ENCODE assay signal across 10 cellular contexts in genomic region chr1:40382110-40382464, GRCh38. TPM values are rescaled to one million over a fixed set of nuclear protein-coding genes. Genes with fewer than 3 reads are reported as not detected.
DNase-seq lines count a peak whose midpoint lies in the region; ATAC-seq, FAIRE-seq and TF ChIP-seq lines count a peak whose summit lies in the region.
"Had no signal": no experiment of that assay in that cellular context is flagged by ENCODE, and none has a peak within 500 bp of the region (broad histone marks: within the 10 kb centered on the region; RNA-seq: fewer than 3 reads in every experiment).

No MANE protein-coding gene starts in this region.

- H3K4me3 Mint-ChIP-seq in T-helper 2 cell treated with Interferon-gamma antibody and Interleukin-4, amounts not matched to agents 5 μg/mL and 100 μg/mL, for 36 hours: peak overlapping the region; percentile 84
- H3K4me3 Mint-ChIP-seq in T-helper 17 cell: peak overlapping the region; percentile 89

- no peaks in the 10 kb centered on the region for H3K9me3 Mint-ChIP-seq in T-helper 2 cell treated with Interferon-gamma antibody and Interleukin-4, amounts not matched to agents 5 μg/mL and 100 μg/mL, for 36 hours

- peaks cover 81% of the 10 kb centered on the region for H3K4me1 Mint-ChIP-seq in T-helper 2 cell treated with Interferon-gamma antibody and Interleukin-4, amounts not matched to agents 5 μg/mL and 100 μg/mL, for 36 hours (ENCODE audit: low read depth)
- peaks cover 67% of the 10 kb centered on the region for H3K4me1 Mint-ChIP-seq in T-helper 17 cell

- peak overlapping the region; percentile 98 for H3K27ac Mint-ChIP-seq in T-helper 2 cell treated with Interferon-gamma antibody and Interleukin-4, amounts not matched to agents 5 μg/mL and 100 μg/mL, for 36 hours
- peak overlapping the region; percentile 98 for H3K27ac Mint-ChIP-seq in T-helper 17 cell

- TF ChIP-seq POLR2A in suprapubic skin (IDR thresholded peaks at IDR 0.05): no peak

- H4K20me1 ChIP-seq in keratinocyte (ENCODE audit: control insufficient read depth, extremely low read depth, insufficient read depth, low read length): no peaks in the 10 kb centered on the region

- dilution Hi-C loops in keratinocyte (cut with MboI; ENCODE audit: extremely low pct_ligation_motif_present, low sequenced_read_pairs): no loop called here

- peaks cover 42% of the 10 kb centered on the region for H3K79me2 ChIP-seq in keratinocyte (ENCODE audit: control insufficient read depth, insufficient read depth, low read length)

- H2AFZ ChIP-seq in keratinocyte (ENCODE audit: control insufficient read depth, low read length): no peak overlapping the region
- H2AFZ ChIP-seq: parathyroid adenoma had no signal

- no peak overlapping the region for H3K4me3 ChIP-seq in keratinocyte (ENCODE audit: control insufficient read depth in 2 of 3, extremely low read depth in 1 of 3, insufficient read depth in 2 of 3, low read depth in 1 of 3, low read length in 3 of 3)
- no peak overlapping the region for H3K4me3 ChIP-seq in suprapubic skin
- H3K4me3 ChIP-seq: A549 had no signal

- whole genome bisulfite sequencing in suprapubic skin: 69% methylated on average over 3 of the region's 3 CpGs

- TF ChIP-seq CTCF in keratinocyte (optimal IDR thresholded peaks at IDR 0.05 in 1 of 3, IDR thresholded peaks at IDR 0.05 in 1 of 3, conservative IDR thresholded peaks at IDR 0.05 in 1 of 3; ENCODE audit: extremely low read depth in 1 of 3, insufficient read depth in 2 of 3, low read length in 3 of 3): no peak
- no peak for TF ChIP-seq CTCF in suprapubic skin (IDR thresholded peaks at IDR 0.05)

- H3K36me3 ChIP-seq in keratinocyte (ENCODE audit: control insufficient read depth in 2 of 2, extremely low read depth in 1 of 2, insufficient read depth in 2 of 2, low read length in 2 of 2): no peaks in the 10 kb centered on the region
- H3K36me3 ChIP-seq in suprapubic skin: no peaks in the 10 kb centered on the region

- H3K27me3 Mint-ChIP-seq in T-helper 2 cell treated with Interferon-gamma antibody and Interleukin-4, amounts not matched to agents 5 μg/mL and 100 μg/mL, for 36 hours (ENCODE audit: low read depth): no peaks in the 10 kb centered on the region
- H3K27me3 Mint-ChIP-seq in T-helper 17 cell: no peaks in the 10 kb centered on the region

- DNase-seq in T-helper 2 cell treated with Interferon-gamma antibody and Interleukin-4, amounts not matched to agents 5 μg/mL and 100 μg/mL, for 36 hours (ENCODE audit: low spot score): no peak
- DNase-seq in T-helper 2 cell: no peak
- DNase-seq in T-helper 17 cell: no peak
- no peak for DNase-seq in keratinocyte (ENCODE audit: low read depth, low spot score)
- DNase-seq in suprapubic skin (ENCODE audit: low spot score in 2 of 2): no peak
- no peak for DNase-seq in DMS 273 (lab: John Stamatoyannopoulos, UW; ENCODE audit: unreplicated experiment)
- no peak for DNase-seq in NCI-H1436 (lab: John Stamatoyannopoulos, UW)
- no peak for DNase-seq in NCI-H526 treated with DMSO at 0.1 percent for 48 hours (lab: John Stamatoyannopoulos, UW)

- H3K27ac ChIP-seq in keratinocyte (ENCODE audit: control insufficient read depth, insufficient read depth, low read length) (no peak overlapping the region), suprapubic skin (peak overlapping the region; percentile 86)
- H3K27ac ChIP-seq: A549, parathyroid adenoma had no signal

- no peak for ATAC-seq in T-helper 17 cell
- ATAC-seq: A549 had no signal

- no peak overlapping the region for H3K4me2 ChIP-seq in keratinocyte (ENCODE audit: control insufficient read depth, extremely low read depth, insufficient read depth, low read depth, low read length)
- H3K4me2 ChIP-seq: A549 had no signal

- H3K9me3 ChIP-seq in T-helper 17 cell (ENCODE audit: control insufficient read depth, low read length, poor library complexity, severe bottlenecking) (no peaks in the 10 kb centered on the region), keratinocyte (ENCODE audit: control insufficient read depth, low read depth, low read length) (no peaks in the 10 kb centered on the region), suprapubic skin (no peaks in the 10 kb centered on the region)
- H3K9me3 ChIP-seq: A549 had no signal

- H3K9me1 ChIP-seq in keratinocyte (ENCODE audit: control insufficient read depth, extremely low read depth, insufficient read depth, low read length): peaks cover 5% of the 10 kb centered on the region

- H3K9ac ChIP-seq in keratinocyte (ENCODE audit: control insufficient read depth, extremely low read depth, insufficient read depth, low read length): no peak overlapping the region
- H3K9ac ChIP-seq: parathyroid adenoma had no signal

- H3K36me3 Mint-ChIP-seq in T-helper 2 cell treated with Interferon-gamma antibody and Interleukin-4, amounts not matched to agents 5 μg/mL and 100 μg/mL, for 36 hours (ENCODE audit: low read depth): peaks cover 31% of the 10 kb centered on the region
- H3K36me3 Mint-ChIP-seq in T-helper 17 cell (ENCODE audit: low read depth): peaks cover 2% of the 10 kb centered on the region

- H3K27me3 ChIP-seq in keratinocyte (ENCODE audit: control insufficient read depth, extremely low read depth, insufficient read depth, low read length) (no peaks in the 10 kb centered on the region), suprapubic skin (no peaks in the 10 kb centered on the region)

- peak; percentile 23 for FAIRE-seq in keratinocyte (lab: Jason Lieb, UNC)
- FAIRE-seq: A549 had no signal

- no peaks in the 10 kb centered on the region for H3K4me1 ChIP-seq in keratinocyte (ENCODE audit: control insufficient read depth, extremely low read depth, insufficient read depth, low read length)
- peaks cover 10% of the 10 kb centered on the region for H3K4me1 ChIP-seq in suprapubic skin
- H3K4me1 ChIP-seq: parathyroid adenoma had no signal

- no peak for TF ChIP-seq EP300 in suprapubic skin (IDR thresholded peaks at IDR 0.05)

RNA-seq across cellular contexts. Expression of gene SMAP2, which starts 8.6 kb away (rescaled TPM):
- 100 to 1,000 TPM; 155 to 169 TPM for total RNA-seq in T-helper 17 cell
- polyA plus RNA-seq in keratinocyte: 10.2 to 19.0 TPM (median 13.2 TPM) in 3 replicates
- 46.9 TPM for polyA plus RNA-seq in keratinocyte (2011; ENCODE audit: low read depth)
- 13.3 and 15.1 TPM in 2 replicates for polyA plus RNA-seq in keratinocyte (2011; cell fraction: cytosol; rRNA removed)
- polyA plus RNA-seq in keratinocyte (2011; cell fraction: nucleus; rRNA removed): 15.1 and 16.6 TPM in 2 replicates
- 15.6 and 19.3 TPM in 2 replicates for polyA plus RNA-seq in keratinocyte (2012; ENCODE audit: low replicate concordance)
- 17.1 to 20.4 TPM (median 19.9 TPM) in 3 replicates for polyA minus RNA-seq in keratinocyte
- 10.6 TPM for polyA minus RNA-seq in keratinocyte (2011; cell fraction: cytosol; rRNA and poly(A)+ RNA removed)
- 7.2 and 10.9 TPM in 2 replicates for polyA minus RNA-seq in keratinocyte (2011; cell fraction: nucleus; rRNA and poly(A)+ RNA removed)
- 10 to 100 TPM; 17.0 to 32.2 (median 28.0) TPM for total RNA-seq in suprapubic skin

Comparison
In these comparisons a context has a peak if more than half of its experiments do, and no peak if none do; other contexts are left out.
1. RNA of gene SMAP2, which starts 8.6 kb away (total RNA-seq): 155 to 169 TPM in T-helper 17 cell; 17.0 to 32.2 TPM in suprapubic skin; every median in the first group is over 4 times any median in the second.